ENCODE assay signal across 9 cellular contexts in genomic region chr11:130522284-130522961, GRCh38.
A peak's percentile ranks its signal among the peaks of the same experiment; 100 is the strongest.
DNase-seq lines count a peak whose midpoint lies in the region; ATAC-seq and TF ChIP-seq lines count a peak whose summit lies in the region.
"Had no signal": no experiment of that assay in that cellular context is flagged by ENCODE, and none has a peak within 500 bp of the region (broad histone marks: within the 10 kb centered on the region; RNA-seq: fewer than 3 reads in every experiment).

No MANE protein-coding gene starts in this region.

- no peak overlapping the region for H3K4me3 Mint-ChIP-seq in activated naive CD8-positive, alpha-beta T cell treated with anti-CD3 and anti-CD28 coated beads for 36 hours
- H3K4me3 Mint-ChIP-seq: central memory CD8-positive, alpha-beta T cell had no signal

- no peaks in the 10 kb centered on the region for H3K36me3 ChIP-seq in prostate gland

- TF ChIP-seq CTCF in prostate gland (IDR thresholded peaks at IDR 0.05), result no peak

- no peak for TF ChIP-seq POLR2A in prostate gland (IDR thresholded peaks at IDR 0.05)

- DNase-seq in ELR (ENCODE audit: low read depth) (peak; percentile 91), cardiac septum (ENCODE audit: low spot score) (peak; percentile 95), prostate gland (ENCODE audit: low spot score) (peak; percentile 33), putamen (ENCODE audit: low spot score) (no peak)
- DNase-seq in activated naive CD8-positive, alpha-beta T cell treated with anti-CD3 and anti-CD28 coated beads for 36 hours, result no peak

- no peaks in the 10 kb centered on the region for H3K9me3 ChIP-seq in prostate gland

- no peaks in the 10 kb centered on the region for H3K36me3 Mint-ChIP-seq in activated naive CD8-positive, alpha-beta T cell treated with anti-CD3 and anti-CD28 coated beads for 36 hours

- WGBS in prostate gland, result 45% methylated on average over 9 of the region's 9 CpGs

- intact Hi-C loops in cardiac septum (cut with DNase I) (loop anchor here (1.0 to 5.0 kb wide), 3 partner anchors 44 to 130 kb away; no protein-coding TSS in a partner anchor), prostate gland (cut with DNase I) (loop anchor here (5.0 kb wide), 1 partner anchor 45 kb away; no protein-coding TSS in a partner anchor)

- peak overlapping the region; percentile 52 to 62 for H3K27ac ChIP-seq in prostate gland

- no peaks in the 10 kb centered on the region for H3K27me3 ChIP-seq in prostate gland (replicated peaks; ENCODE audit: insufficient read depth)

- no peaks in the 10 kb centered on the region for H3K9me3 Mint-ChIP-seq in activated naive CD8-positive, alpha-beta T cell treated with anti-CD3 and anti-CD28 coated beads for 36 hours
- H3K9me3 Mint-ChIP-seq: central memory CD8-positive, alpha-beta T cell had no signal

- H3K4me1 Mint-ChIP-seq in activated naive CD8-positive, alpha-beta T cell treated with anti-CD3 and anti-CD28 coated beads for 36 hours, result peaks cover 3% of the 10 kb centered on the region
- H3K4me1 Mint-ChIP-seq: central memory CD8-positive, alpha-beta T cell had no signal

- ATAC-seq in SK-N-SH treated with all-trans-retinoic acid at 6 μM for 48 hours (peak; percentile 100), HG02884 (IDR thresholded peaks at IDR 0.05; ENCODE audit: unreplicated experiment) (no peak), HG03520 (IDR thresholded peaks at IDR 0.05; ENCODE audit: unreplicated experiment) (no peak)

- H3K27ac Mint-ChIP-seq in activated naive CD8-positive, alpha-beta T cell treated with anti-CD3 and anti-CD28 coated beads for 36 hours, result no peak overlapping the region

- no peaks in the 10 kb centered on the region for H3K4me1 ChIP-seq in prostate gland (replicated peaks)

- H3K4me3 ChIP-seq in prostate gland, result no peak overlapping the region

- H3K27me3 Mint-ChIP-seq in activated naive CD8-positive, alpha-beta T cell treated with anti-CD3 and anti-CD28 coated beads for 36 hours, result no peaks in the 10 kb centered on the region

TF ChIP-seq in SK-N-SH treated with all-trans-retinoic acid at 6 μM for 48 hours, 23 proteins besides CTCF, POLR2A, EP300 and RAD21:
- TF ChIP-seq RARB (CRISPR knock-in tag; IDR thresholded peaks at IDR 0.05) (no peak), SNAI2 (CRISPR knock-in tag; IDR thresholded peaks at IDR 0.05) (peak; percentile 45; the same call in 1 of the 2 replicates)

Comparison
In these comparisons a context has a peak if more than half of its experiments do, and no peak if none do; other contexts are left out.
1. DNase-seq: peak in ELR (single experiment), cardiac septum (single experiment) and prostate gland (single experiment); none in putamen (single experiment) and activated naive CD8-positive, alpha-beta T cell treated with anti-CD3 and anti-CD28 coated beads for 36 hours (single experiment).